ENCODE assay signal across 8 cellular contexts in genomic region chr19:31350693-31351211, GRCh38. TPM values are rescaled to one million over a fixed set of nuclear protein-coding genes. Genes with fewer than 3 reads are reported as not detected.
A peak's percentile ranks its signal among the peaks of the same experiment; 100 is the strongest.
DNase-seq lines count a peak whose midpoint lies in the region; ATAC-seq and TF ChIP-seq lines count a peak whose summit lies in the region.

No MANE protein-coding gene starts in this region.

- no peak for TF ChIP-seq CTCF in foreskin keratinocyte (conservative IDR thresholded peaks at IDR 0.05)

- peaks cover 34% of the 10 kb centered on the region for H3K27me3 ChIP-seq in foreskin keratinocyte

- no peaks in the 10 kb centered on the region for H3K9me3 Mint-ChIP-seq in activated T-cell treated with anti-CD3 and anti-CD28 coated beads, Interleukin-2, amount 50 U/mL, for 72 hours
- H3K9me3 Mint-ChIP-seq in naive thymus-derived CD8-positive, alpha-beta T cell = peaks cover 0 to 3% (median 0%) of the 10 kb centered on the region in 9 donors

- POLR2A ChIA-PET in naive thymus-derived CD8-positive, alpha-beta T cell (lab: Charles Lee) = no interaction called here

- H3K4me3 Mint-ChIP-seq in activated T-cell treated with anti-CD3 and anti-CD28 coated beads, Interleukin-2, amount 50 U/mL, for 72 hours = peak overlapping the region; percentile 87 to 94
- peak overlapping the region; percentile 82 to 98 (median 92) for H3K4me3 Mint-ChIP-seq in naive thymus-derived CD8-positive, alpha-beta T cell

- peaks cover 11% of the 10 kb centered on the region for H3K4me1 ChIP-seq in foreskin keratinocyte

- peaks cover 72% of the 10 kb centered on the region for H3K27me3 Mint-ChIP-seq in activated T-cell treated with anti-CD3 and anti-CD28 coated beads, Interleukin-2, amount 50 U/mL, for 72 hours (ENCODE audit: low read depth)
- H3K27me3 Mint-ChIP-seq in naive thymus-derived CD8-positive, alpha-beta T cell = peaks cover 38 to 80% (median 57%) of the 10 kb centered on the region in 5 donors

- DNase-seq in AG20443 (ENCODE audit: low spot score) = peak; percentile 90
- DNase-seq in HK-2 (ENCODE audit: unreplicated experiment) = peak; percentile 41
- peak; percentile 36 to 55 for DNase-seq in activated T-cell treated with anti-CD3 and anti-CD28 coated beads, Interleukin-2, amount 50 U/mL, for 72 hours
- no peak for DNase-seq in foreskin keratinocyte
- DNase-seq in naive thymus-derived CD8-positive, alpha-beta T cell = peak in 1 of 10 donors; percentile 19

- H3K27ac ChIP-seq in foreskin keratinocyte = no peak overlapping the region

- peak; percentile 35 for ATAC-seq in activated T-cell treated with anti-CD3 and anti-CD28 coated beads, Interleukin-2, amount 50 U/mL, for 72 hours (replicated peaks in 1 of 2)
- ATAC-seq in foreskin keratinocyte = peak; percentile 39
- peak; percentile 26 to 52 for ATAC-seq in naive thymus-derived CD8-positive, alpha-beta T cell
- ATAC-seq in HG03354 (IDR thresholded peaks at IDR 0.05; ENCODE audit: poor library complexity, severe bottlenecking, unreplicated experiment) = no peak
- ATAC-seq in GM21825 (IDR thresholded peaks at IDR 0.05; ENCODE audit: unreplicated experiment) = no peak
- ATAC-seq in HG03095 (IDR thresholded peaks at IDR 0.05; ENCODE audit: unreplicated experiment) = no peak

- peaks cover 2 to 3% of the 10 kb centered on the region in 2 donors for H3K36me3 Mint-ChIP-seq in activated T-cell treated with anti-CD3 and anti-CD28 coated beads, Interleukin-2, amount 50 U/mL, for 72 hours (ENCODE audit: insufficient read depth in 2 of 2)
- H3K36me3 Mint-ChIP-seq in naive thymus-derived CD8-positive, alpha-beta T cell = peaks cover 0 to 5% (median 0%) of the 10 kb centered on the region in 3 donors

- peak overlapping the region; percentile 43 for H3K27ac Mint-ChIP-seq in activated T-cell treated with anti-CD3 and anti-CD28 coated beads, Interleukin-2, amount 50 U/mL, for 72 hours
- peak overlapping the region in 1 of 10 donors; percentile 75 for H3K27ac Mint-ChIP-seq in naive thymus-derived CD8-positive, alpha-beta T cell

- H3K4me1 Mint-ChIP-seq in activated T-cell treated with anti-CD3 and anti-CD28 coated beads, Interleukin-2, amount 50 U/mL, for 72 hours (ENCODE audit: low read depth) = peaks cover 47% of the 10 kb centered on the region
- H3K4me1 Mint-ChIP-seq in naive thymus-derived CD8-positive, alpha-beta T cell = peaks cover 19 to 58% (median 32%) of the 10 kb centered on the region in 4 donors

RNA-seq across cellular contexts. Expression of gene TSHZ3, which starts 1.5 kb away (rescaled TPM):
- total RNA-seq in activated T-cell treated with anti-CD3 and anti-CD28 coated beads, Interleukin-2, amount 50 U/mL, for 72 hours = 1 to 10 TPM in 1 of 2 donors, under 1 TPM in 1; 0.74 to 3.0 TPM
- total RNA-seq in foreskin keratinocyte = 8.4 and 8.8 TPM in 2 replicates
- 3.1 and 3.4 TPM in 2 replicates for polyA plus RNA-seq in foreskin keratinocyte
- not detected for total RNA-seq in naive thymus-derived CD8-positive, alpha-beta T cell
- under 1 TPM in 1 of 3 donors, not detected in 2; 0.09 TPM for polyA plus RNA-seq in naive thymus-derived CD8-positive, alpha-beta T cell

Comparison
In these comparisons a context has a peak if more than half of its experiments do, and no peak if none do; other contexts are left out.
1. DNase-seq: peak in AG20443 (single experiment), HK-2 (single experiment) and activated T-cell treated with anti-CD3 and anti-CD28 coated beads, Interleukin-2, amount 50 U/mL, for 72 hours (2 of 2); none in foreskin keratinocyte (0 of 2).
2. ATAC-seq: peak in activated T-cell treated with anti-CD3 and anti-CD28 coated beads, Interleukin-2, amount 50 U/mL, for 72 hours (2 of 2), foreskin keratinocyte (single experiment) and naive thymus-derived CD8-positive, alpha-beta T cell (2 of 2); none in HG03354 (single experiment), GM21825 (single experiment) and HG03095 (single experiment).